ENCODE assay signal across 8 cellular contexts in genomic region chr11:64060861-64061444, GRCh38. TPM values are rescaled to one million over a fixed set of nuclear protein-coding genes. Genes with fewer than 3 reads are reported as not detected.
DNase-seq lines count a peak whose midpoint lies in the region; ATAC-seq and TF ChIP-seq lines count a peak whose summit lies in the region.

No MANE protein-coding gene starts in this region.

- no peaks in the 10 kb centered on the region for H3K79me2 ChIP-seq in SK-N-SH (ENCODE audit: insufficient read depth)

- no peaks in the 10 kb centered on the region for H3K36me3 ChIP-seq in SK-N-SH (replicated peaks in 1 of 2; ENCODE audit: control insufficient read depth in 1 of 2, insufficient read depth in 2 of 2, low read length in 1 of 2)
- H3K36me3 ChIP-seq in adrenal gland (replicated peaks in 1 of 2): no peaks in the 10 kb centered on the region
- H3K36me3 ChIP-seq in iPS-18a (ENCODE audit: control insufficient read depth, low read depth, low read length): no peaks in the 10 kb centered on the region

- no peaks in the 10 kb centered on the region for H3F3A ChIP-seq in SK-N-SH (replicated peaks; ENCODE audit: insufficient read depth)

- H3K9me3 ChIP-seq in SK-N-SH (no peaks in the 10 kb centered on the region), adrenal gland (replicated peaks in 1 of 3) (no peaks in the 10 kb centered on the region), iPS-18a (ENCODE audit: control insufficient read depth, low read depth, low read length) (no peaks in the 10 kb centered on the region)

- no peak for TF ChIP-seq POLR2A in adrenal gland (IDR thresholded peaks at IDR 0.05)

- H3K27me3 ChIP-seq in SK-N-SH (ENCODE audit: insufficient read depth) (no peaks in the 10 kb centered on the region), adrenal gland (no peaks in the 10 kb centered on the region), iPS-18a (ENCODE audit: control insufficient read depth, insufficient read depth, low read length) (peaks cover 90% of the 10 kb centered on the region)

- peaks cover 4 to 89% of the 10 kb centered on the region in 2 experiments; a peak in 3 of 4 replicates for H3K4me1 ChIP-seq in SK-N-SH (ENCODE audit: control insufficient read depth in 1 of 2, insufficient read depth in 2 of 2, low read depth in 1 of 2, low read length in 1 of 2)
- H3K4me1 ChIP-seq in adrenal gland (replicated peaks in 1 of 2): peaks cover 0 to 14% of the 10 kb centered on the region in 2 donors
- no peaks in the 10 kb centered on the region for H3K4me1 ChIP-seq in iPS-18a (ENCODE audit: control insufficient read depth, low read depth, low read length)

- H2AFZ ChIP-seq in SK-N-SH (ENCODE audit: low read depth): peak overlapping the region; percentile 77; the same call in 1 of the 2 replicates

- 20% methylated on average over 16 of the region's 42 CpGs for WGBS in SK-N-SH (ENCODE audit: low lambda C conversion rate)
- WGBS in adrenal gland, 4 donors: 5 to 12% (median 9%) methylated on average over 9 to 42 of the region's 42 CpGs

- peak in 1 of 2 experiments; percentile 61; a peak in 2 of 4 replicates for TF ChIP-seq EP300 in SK-N-SH (IDR thresholded peaks at IDR 0.05; ENCODE audit: borderline replicate concordance in 1 of 2, low read depth in 1 of 2, low read length in 1 of 2)

- no peak for ATAC-seq in Right ventricle myocardium inferior
- no peak for ATAC-seq in GM21381 (IDR thresholded peaks at IDR 0.05; ENCODE audit: unreplicated experiment)

- H4K20me1 ChIP-seq in SK-N-SH (ENCODE audit: insufficient read depth): no peaks in the 10 kb centered on the region

- peak overlapping the region; percentile 51 to 61 for H3K4me3 ChIP-seq in SK-N-SH (ENCODE audit: low read depth in 2 of 2, low read length in 1 of 2)
- peak overlapping the region in 2 of 4 donors; percentile 21 to 65 for H3K4me3 ChIP-seq in adrenal gland
- peak overlapping the region; percentile 64 for H3K4me3 ChIP-seq in iPS-18a (ENCODE audit: low read length)

- DNase-seq in Right ventricle myocardium inferior (ENCODE audit: missing footprints) (peak; percentile 83), cardiac septum (ENCODE audit: low spot score) (no peak), SK-N-SH (peak; percentile 81), adrenal gland (peak in 4 of 7 donors; percentile 25 to 53 (median 40)), HuH-7.5 (ENCODE audit: low spot score) (no peak)
- peak; percentile 9 to 43 (median 40) for DNase-seq in stimulated activated CD4-positive, alpha-beta T cell treated with anti-CD3 and anti-CD28 coated beads, Interleukin-12 subunit alpha, Interleukin-12 subunit beta, amount 100 ng/mL, for 48 hours (ENCODE audit: low read depth in 2 of 3, low spot score in 1 of 3)

- no peaks in the 10 kb centered on the region for H3K9me2 ChIP-seq in SK-N-SH

- intact Hi-C loops in Right ventricle myocardium inferior (cut with DNase I) (no loop called here), cardiac septum (cut with DNase I) (no loop called here), adrenal gland (cut with DNase I) (no loop called here)

- peak overlapping the region in 1 of 2 experiments; percentile 98; a peak in 2 of 4 replicates for H3K27ac ChIP-seq in SK-N-SH (ENCODE audit: low read depth in 2 of 2, low read length in 1 of 2)
- peak overlapping the region in 1 of 5 donors; percentile 48 for H3K27ac ChIP-seq in adrenal gland
- no peak overlapping the region for H3K27ac ChIP-seq in iPS-18a (ENCODE audit: low read length)

- H3K4me2 ChIP-seq in SK-N-SH: peak overlapping the region; percentile 84

- TF ChIP-seq CTCF in SK-N-SH (IDR thresholded peaks at IDR 0.05) (no peak), adrenal gland (IDR thresholded peaks at IDR 0.05) (no peak)

- CTCF ChIA-PET in SK-N-SH (lab: Yijun Ruan, JAX): interaction anchor here (0.6 to 3.1 kb wide), 8 partner anchors 16 to 92 kb away, joined by 3 to 10 read pairs (median 3); no protein-coding TSS in a partner anchor

- TF ChIP-seq RAD21 in SK-N-SH (IDR thresholded peaks at IDR 0.05; ENCODE audit: low read length): no peak

- POLR2A ChIA-PET in SK-N-SH (lab: Yijun Ruan, JAX): interaction anchor here (0.7 to 2.3 kb wide), 6 partner anchors 13 to 87 kb away, joined by 3 to 7 read pairs (median 4); no protein-coding TSS in a partner anchor

- peak overlapping the region; percentile 55; the same call in 1 of the 2 replicates for H3K9ac ChIP-seq in SK-N-SH
- peak overlapping the region; percentile 22 for H3K9ac ChIP-seq in iPS-18a (ENCODE audit: low read length)

TF ChIP-seq in SK-N-SH, 30 proteins besides CTCF, POLR2A, EP300 and RAD21:
- TF ChIP-seq TAF1 (IDR thresholded peaks at IDR 0.05; ENCODE audit: borderline replicate concordance, low read depth, low read length) (no peak), RCOR1 (IDR thresholded peaks at IDR 0.05; ENCODE audit: low read length) (0 out of 2 replicates have a peak, but pooled peaks have one; percentile 14), NRF1 (IDR thresholded peaks at IDR 0.05; ENCODE audit: low read depth, low read length) (peak; percentile 75), MXI1 (IDR thresholded peaks at IDR 0.05; ENCODE audit: low read depth, low read length) (peak; percentile 88), PBX3 (IDR thresholded peaks at IDR 0.05) (no peak), RXRA (IDR thresholded peaks at IDR 0.05; ENCODE audit: borderline replicate concordance, low read depth) (no peak), TEAD4 (IDR thresholded peaks at IDR 0.05; ENCODE audit: borderline replicate concordance, insufficient read depth) (no peak)

RNA-seq across cellular contexts. Expression of gene FLRT1, which starts 25.2 kb away (rescaled TPM):
- total RNA-seq in Right ventricle myocardium inferior: 0.57 TPM
- 1.2 TPM for total RNA-seq in cardiac septum
- 0.03 TPM in 2 replicates for polyA plus RNA-seq in SK-N-SH (2012; rRNA removed)
- polyA plus RNA-seq in SK-N-SH (2012; cell fraction: cytosol; rRNA removed): 0.05 and 0.06 TPM in 2 replicates
- polyA plus RNA-seq in SK-N-SH (2012; cell fraction: nucleus; rRNA removed): 0.06 and 0.07 TPM in 2 replicates
- 10 to 100 TPM in 1 of 8 donors, 1 to 10 TPM in 2, under 1 TPM in 1, not detected in 4; 0.69 to 11.1 (median 4.7) TPM for total RNA-seq in adrenal gland
- 1 to 10 TPM in 2 of 3 donors, under 1 TPM in 1; 0.54 to 5.0 (median 2.4) TPM for polyA plus RNA-seq in adrenal gland

Comparison
In these comparisons a context has a peak if more than half of its experiments do, and no peak if none do; other contexts are left out.
1. DNase-seq: peak in Right ventricle myocardium inferior (single experiment), SK-N-SH (single experiment), adrenal gland (4 of 7) and stimulated activated CD4-positive, alpha-beta T cell treated with anti-CD3 and anti-CD28 coated beads, Interleukin-12 subunit alpha, Interleukin-12 subunit beta, amount 100 ng/mL, for 48 hours (3 of 3); none in cardiac septum (single experiment) and HuH-7.5 (single experiment).